In the genomic region with DNA sequence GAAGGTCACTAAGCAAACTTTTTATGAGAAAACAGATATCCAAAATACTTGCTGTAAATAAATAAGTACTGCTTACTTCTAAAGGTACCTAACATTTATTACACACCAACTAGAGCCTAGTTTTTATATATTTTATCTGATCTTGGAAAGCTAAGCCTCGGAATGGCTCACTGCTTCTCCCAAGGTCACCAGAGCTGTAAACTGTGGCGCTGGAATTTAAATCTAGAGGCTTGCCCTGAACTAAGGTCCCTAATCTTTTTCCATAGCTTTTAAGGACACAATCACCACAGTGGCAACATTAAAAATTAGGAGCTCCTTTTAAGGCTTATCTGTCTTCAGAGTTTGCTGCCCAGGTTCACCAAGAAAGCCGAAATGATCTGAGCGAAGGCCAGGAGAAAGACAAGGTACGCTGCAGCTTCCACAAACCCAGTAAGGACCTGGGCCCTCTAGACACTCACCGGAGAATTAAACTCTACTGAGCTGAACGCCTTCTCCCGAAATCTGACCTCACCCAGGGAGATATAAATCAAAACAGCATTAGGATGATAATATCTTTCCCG, we compare ENCODE assay signal across 8 cellular contexts. TPM values are rescaled to one million over a fixed set of nuclear protein-coding genes. Genes with fewer than 3 reads are reported as not detected.
DNase-seq lines count a peak whose midpoint lies in the region; ATAC-seq and TF ChIP-seq lines count a peak whose summit lies in the region.

No MANE protein-coding gene starts in this region.

- POLR2A ChIA-PET in RWPE1 (lab: Yijun Ruan, JAX; ENCODE audit: low non-redundant PET) = interaction anchor here (0.5 to 2.1 kb wide), 2 partner anchors 11 to 21 kb away, joined by 3 to 8 read pairs; a partner anchor contains a TSS

- no peaks in the 10 kb centered on the region for H3K36me3 Mint-ChIP-seq in nephron (ENCODE audit: low read depth)

- intact Hi-C loops in esophagus muscularis mucosa (cut with DNase I) = loop anchor here (5.0 kb wide), 1 partner anchor 350 kb away; a partner anchor contains a TSS

- no peaks in the 10 kb centered on the region for H3K9me3 Mint-ChIP-seq in nephron

- peak overlapping the region; percentile 84 to 96 (median 93) for H3K27ac Mint-ChIP-seq in nephron

- H3K4me1 Mint-ChIP-seq in nephron = peaks cover 35% of the 10 kb centered on the region

- DNase-seq in GM03348 (ENCODE audit: low spot score) (peak; percentile 21), HFF-Myc (ENCODE audit: extremely low read depth, low read depth) (no peak), RWPE1 (ENCODE audit: low spot score) (no peak), esophagus muscularis mucosa (ENCODE audit: extremely low spot score) (no peak), MV-4-11 (lab: John Stamatoyannopoulos, UW) (no peak)

- H3K27me3 Mint-ChIP-seq in nephron (ENCODE audit: low read depth) = no peaks in the 10 kb centered on the region

- CTCF ChIA-PET in RWPE1 (lab: Yijun Ruan, JAX) = interaction anchor here (1.0 kb wide), 1 partner anchor 10 kb away, joined by 7 read pairs; no protein-coding TSS in a partner anchor

- peaks cover 15 to 49% (median 45%) of the 10 kb centered on the region in 4 donors for H3K4me1 ChIP-seq in esophagus muscularis mucosa

- H3K4me3 ChIP-seq in HFF-Myc (replicated peaks; ENCODE audit: low read depth, low read length) (peak overlapping the region; percentile 98), esophagus muscularis mucosa (peak overlapping the region; percentile 61 to 68 (median 66))

- TF ChIP-seq CTCF in HFF-Myc (IDR thresholded peaks at IDR 0.05; ENCODE audit: low read depth, low read length, missing control alignments) (no peak), RWPE1 (conservative IDR thresholded peaks at IDR 0.05; ENCODE audit: low read depth) (no peak), esophagus muscularis mucosa (IDR thresholded peaks at IDR 0.05) (no peak), nephron (IDR thresholded peaks at IDR 0.05; ENCODE audit: unreplicated experiment in 3 of 3) (no peak)

- TF ChIP-seq POLR2A in esophagus muscularis mucosa (IDR thresholded peaks at IDR 0.05; ENCODE audit: low read depth) = no peak

- TF ChIP-seq EP300 in esophagus muscularis mucosa (IDR thresholded peaks at IDR 0.05) = no peak

- peak overlapping the region; percentile 90 to 97 (median 95) for H3K4me3 Mint-ChIP-seq in nephron

- no peaks in the 10 kb centered on the region for H3K27me3 ChIP-seq in esophagus muscularis mucosa

- peaks cover 0 to 10% (median 4%) of the 10 kb centered on the region in 4 donors for H3K36me3 ChIP-seq in esophagus muscularis mucosa

- no peaks in the 10 kb centered on the region for H3K9me3 ChIP-seq in esophagus muscularis mucosa

- 2% methylated on average over 9 of the region's 9 CpGs for WGBS in esophagus muscularis mucosa

- peak overlapping the region; percentile 81 for H3K27ac ChIP-seq in RWPE1
- H3K27ac ChIP-seq in esophagus muscularis mucosa (replicated peaks in 1 of 4) = peak overlapping the region; percentile 89 to 92 (median 90)

- ATAC-seq in HG03196 (IDR thresholded peaks at IDR 0.05; ENCODE audit: unreplicated experiment) (no peak), HG03520 (IDR thresholded peaks at IDR 0.05; ENCODE audit: unreplicated experiment) (no peak)

RNA-seq across cellular contexts. Expression of a gene that starts 0.6 kb away (rescaled TPM):
- total RNA-seq in esophagus muscularis mucosa = 10 to 100 TPM; 31.8 to 60.6 (median 42.0) TPM

RNA-seq across cellular contexts. Expression of a gene that starts 11.0 kb away (rescaled TPM):
- total RNA-seq in esophagus muscularis mucosa = 10 to 100 TPM in 2 of 4 donors, 1 to 10 TPM in 2; 5.8 to 17.4 (median 8.9) TPM

RNA-seq across cellular contexts. Expression of a gene that starts 26.7 kb away (rescaled TPM):
- 1 to 10 TPM; 5.5 to 8.6 (median 6.5) TPM for total RNA-seq in esophagus muscularis mucosa
